Comparison of ENCODE assay signal across 9 cellular contexts in genomic region chr10:79636654-79637199, GRCh38. TPM values are rescaled to one million over a fixed set of nuclear protein-coding genes. Genes with fewer than 3 reads are reported as not detected.
"Had no signal": no experiment of that assay in that cellular context is flagged by ENCODE, and none has a peak within 500 bp of the region (broad histone marks: within the 10 kb centered on the region; RNA-seq: fewer than 3 reads in every experiment).

No MANE protein-coding gene starts in this region.

RNA-seq across cellular contexts. Expression of gene SFTPA1, which starts 26.0 kb away (rescaled TPM):
- total RNA-seq: activated B cell treated with CpG ODN at 0.5 μM for 24 hours; activated CD8-positive, alpha-beta T cell treated with anti-CD3 and anti-CD28 coated beads for 36 hours; astrocyte; chondrocyte; dermis blood vessel endothelial cell; foreskin keratinocyte; gastrocnemius medialis; heart left ventricle; T-helper 2 cell treated with Interferon-gamma antibody and Interleukin-4, amounts not matched to agents 100 ng/mL and 5 ng/mL, for 36 hours had no signal
- polyA plus RNA-seq: foreskin keratinocyte had no signal
